ENCODE assay signal across 21 cellular contexts in genomic region chr9:95094002-95094401, GRCh38.
DNase-seq lines count a peak whose midpoint lies in the region; ATAC-seq and TF ChIP-seq lines count a peak whose summit lies in the region.
"Had no signal": no experiment of that assay in that cellular context is flagged by ENCODE, and none has a peak within 500 bp of the region (broad histone marks: within the 10 kb centered on the region; RNA-seq: fewer than 3 reads in every experiment).

No MANE protein-coding gene starts in this region.

- no peaks in the 10 kb centered on the region for H3K9me3 Mint-ChIP-seq in type B pancreatic cell
- H3K9me3 Mint-ChIP-seq: activated CD4-positive, alpha-beta T cell treated with anti-CD3 and anti-CD28 coated beads, Interleukin-2, amount 10 ng/mL, durations not matched to agents 7 days and 5 days; dendritic cell treated with granulocyte-macrophage colony-stimulating factor and Interleukin-4, amounts not matched to agents 40 ng/mL and 50 ng/mL, for 4 days had no signal

- H4K20me1 ChIP-seq in hepatocyte (ENCODE audit: insufficient read depth, poor library complexity, severe bottlenecking) = no peaks in the 10 kb centered on the region

- H3K4me2 ChIP-seq in hepatocyte = no peak overlapping the region

- ATAC-seq in psoas muscle = no peak
- ATAC-seq in GM21423 (IDR thresholded peaks at IDR 0.05; ENCODE audit: unreplicated experiment) = no peak
- ATAC-seq: foreskin keratinocyte, PC-3 had no signal

- H3K4me1 ChIP-seq in ascending aorta (peaks cover 31 to 69% of the 10 kb centered on the region in 2 donors), hepatocyte (ENCODE audit: insufficient read depth) (peaks cover 44% of the 10 kb centered on the region), psoas muscle (peaks cover 80% of the 10 kb centered on the region)

- H3K27me3 ChIP-seq in ascending aorta = no peaks in the 10 kb centered on the region
- H3K27me3 ChIP-seq in hepatocyte = no peaks in the 10 kb centered on the region
- no peaks in the 10 kb centered on the region for H3K27me3 ChIP-seq in psoas muscle (ENCODE audit: insufficient read depth in 3 of 3, low read length in 2 of 3)
- H3K27me3 ChIP-seq: breast epithelium, foreskin keratinocyte, thyroid gland had no signal

- no peaks in the 10 kb centered on the region for H3K9me2 ChIP-seq in hepatocyte (replicated peaks; ENCODE audit: insufficient read depth)

- H3K36me3 ChIP-seq in ascending aorta (peaks cover 3 to 30% of the 10 kb centered on the region in 2 donors), hepatocyte (replicated peaks; ENCODE audit: insufficient read depth, low read depth) (no peaks in the 10 kb centered on the region), psoas muscle (ENCODE audit: insufficient read depth in 1 of 2, low read depth in 1 of 2) (no peaks in the 10 kb centered on the region)
- H3K36me3 ChIP-seq: breast epithelium, thyroid gland had no signal

- no peaks in the 10 kb centered on the region for H3K27me3 Mint-ChIP-seq in type B pancreatic cell
- H3K27me3 Mint-ChIP-seq: activated CD4-positive, alpha-beta T cell treated with anti-CD3 and anti-CD28 coated beads, Interleukin-2, amount 10 ng/mL, durations not matched to agents 7 days and 5 days; B cell had no signal

- peak overlapping the region; percentile 80 for H3K27ac Mint-ChIP-seq in type B pancreatic cell
- H3K27ac Mint-ChIP-seq: activated CD4-positive, alpha-beta T cell treated with anti-CD3 and anti-CD28 coated beads, Interleukin-2, amount 10 ng/mL, durations not matched to agents 7 days and 5 days; B cell; dendritic cell treated with granulocyte-macrophage colony-stimulating factor and Interleukin-4, amounts not matched to agents 40 ng/mL and 50 ng/mL, for 4 days had no signal

- intact Hi-C loops in ascending aorta (cut with DNase I) = no loop called here
- intact Hi-C loops in psoas muscle (cut with DNase I) = loop anchor here in 1 of 2 donors (5.0 kb wide), 1 partner anchor 87 kb away; no protein-coding TSS in a partner anchor

- no peak overlapping the region for H3K4me3 Mint-ChIP-seq in type B pancreatic cell
- H3K4me3 Mint-ChIP-seq: activated CD4-positive, alpha-beta T cell treated with anti-CD3 and anti-CD28 coated beads, Interleukin-2, amount 10 ng/mL, durations not matched to agents 7 days and 5 days; B cell; dendritic cell treated with granulocyte-macrophage colony-stimulating factor and Interleukin-4, amounts not matched to agents 40 ng/mL and 50 ng/mL, for 4 days had no signal

- DNase-seq in ascending aorta (ENCODE audit: low spot score in 2 of 2) (no peak), hepatocyte (ENCODE audit: low spot score) (no peak), psoas muscle (no peak), type B pancreatic cell (ENCODE audit: extremely low spot score, unreplicated experiment) (no peak), ecto neural progenitor cell (ENCODE audit: low spot score) (no peak)
- DNase-seq in stimulated activated CD8-positive, alpha-beta memory T cell treated with anti-CD3 and anti-CD28 coated beads, Interleukin-4, amount 100 ng/mL, for 48 hours = no peak
- DNase-seq: activated CD4-positive, alpha-beta T cell treated with anti-CD3 and anti-CD28 coated beads, Interleukin-2, amount 10 ng/mL, durations not matched to agents 7 days and 5 days; activated CD8-positive, alpha-beta memory T cell treated with anti-CD3 and anti-CD28 coated beads, Interleukin-2, amount 50 U/mL, for 4 hours; COR-L47; foreskin keratinocyte; KBM-7; NCI-H2227 treated with DMSO at 0.1 percent for 48 hours; NCI-H82; PC-3; stimulated activated CD4-positive, alpha-beta T cell treated with anti-CD3 and anti-CD28 coated beads, Interleukin-15, amount 100 ng/mL, for 24 hours; T-helper 1 cell; thyroid gland had no signal

- peaks cover 79% of the 10 kb centered on the region for H3K4me1 Mint-ChIP-seq in type B pancreatic cell (ENCODE audit: unreplicated experiment)
- H3K4me1 Mint-ChIP-seq: B cell had no signal

- H3K79me2 ChIP-seq in hepatocyte = peaks cover 41% of the 10 kb centered on the region

- 84% methylated on average over 10 of the region's 10 CpGs for WGBS in hepatocyte (ENCODE audit: low lambda C conversion rate, missing lambda C conversion rate)
- WGBS in psoas muscle, 3 donors = 73 to 83% (median 78%) methylated on average over 10 of the region's 10 CpGs

- H3K4me3 ChIP-seq in ascending aorta (no peak overlapping the region), hepatocyte (no peak overlapping the region), psoas muscle (no peak overlapping the region)
- H3K4me3 ChIP-seq: breast epithelium, thyroid gland had no signal

- peak overlapping the region; percentile 66 to 95 for H3K27ac ChIP-seq in ascending aorta
- H3K27ac ChIP-seq in hepatocyte = peak overlapping the region; percentile 4
- peak overlapping the region; percentile 89 for H3K27ac ChIP-seq in psoas muscle
- H3K27ac ChIP-seq: breast epithelium had no signal

- TF ChIP-seq CTCF in ascending aorta (IDR thresholded peaks at IDR 0.05) (no peak), hepatocyte (IDR thresholded peaks at IDR 0.05; ENCODE audit: poor library complexity) (no peak), psoas muscle (IDR thresholded peaks at IDR 0.05) (no peak), type B pancreatic cell (conservative IDR thresholded peaks at IDR 0.05) (no peak)

- H3K36me3 Mint-ChIP-seq in type B pancreatic cell = peaks cover 32% of the 10 kb centered on the region

- H2AFZ ChIP-seq in hepatocyte = no peak overlapping the region

- H3K9me3 ChIP-seq in ascending aorta = no peaks in the 10 kb centered on the region
- H3K9me3 ChIP-seq in hepatocyte (ENCODE audit: low read depth) = no peaks in the 10 kb centered on the region
- no peaks in the 10 kb centered on the region for H3K9me3 ChIP-seq in psoas muscle
- H3K9me3 ChIP-seq: breast epithelium, thyroid gland had no signal

Comparison
In these comparisons a context has a peak if more than half of its experiments do, and no peak if none do; other contexts are left out.
1. H3K27ac ChIP-seq: peak in every context shown above with its lines; median percentile 89 in psoas muscle; 80 in ascending aorta; 4 in hepatocyte.